ENCODE assay signal across 15 cellular contexts in genomic region chr18:79868811-79869541, GRCh38.
"Had no signal": no experiment of that assay in that cellular context is flagged by ENCODE, and none has a peak within 500 bp of the region (broad histone marks: within the 10 kb centered on the region; RNA-seq: fewer than 3 reads in every experiment).

No MANE protein-coding gene starts in this region.

- H3K27me3 ChIP-seq: brain microvascular endothelial cell, foreskin keratinocyte had no signal

- H3K27ac Mint-ChIP-seq: activated CD8-positive, alpha-beta T cell treated with anti-CD3 and anti-CD28 coated beads, Interleukin-2, amount 10 ng/mL, durations not matched to agents 7 days and 5 days; activated naive CD8-positive, alpha-beta T cell treated with anti-CD3 and anti-CD28 coated beads for 36 hours; stimulated activated memory B cell treated with anti-CD40 and anti-IgM and Interleukin-4, amounts not matched to agents 10 μg/mL and 1 μg/mL and 100 μg/mL, for 72 hours; T-cell; type B pancreatic cell had no signal

- H3K4me1 ChIP-seq: foreskin keratinocyte, left lung had no signal

- H3K36me3 ChIP-seq: brain microvascular endothelial cell, esophagus squamous epithelium, left lung had no signal

- H3K9me3 Mint-ChIP-seq: activated naive CD8-positive, alpha-beta T cell treated with anti-CD3 and anti-CD28 coated beads for 36 hours; stimulated activated memory B cell treated with anti-CD40 and anti-IgM and Interleukin-4, amounts not matched to agents 10 μg/mL and 1 μg/mL and 100 μg/mL, for 72 hours; T-cell; type B pancreatic cell had no signal

- ATAC-seq: activated CD8-positive, alpha-beta T cell treated with anti-CD3 and anti-CD28 coated beads, Interleukin-2, amount 10 ng/mL, durations not matched to agents 7 days and 5 days; foreskin keratinocyte; left lung; stimulated activated memory B cell treated with anti-CD40 and anti-IgM and Interleukin-4, amounts not matched to agents 10 μg/mL and 1 μg/mL and 100 μg/mL, for 72 hours; T-cell had no signal

- H3K4me1 Mint-ChIP-seq: activated naive CD8-positive, alpha-beta T cell treated with anti-CD3 and anti-CD28 coated beads for 36 hours; stimulated activated memory B cell treated with anti-CD40 and anti-IgM and Interleukin-4, amounts not matched to agents 10 μg/mL and 1 μg/mL and 100 μg/mL, for 72 hours; T-cell had no signal

- H3K27ac ChIP-seq: brain microvascular endothelial cell, esophagus squamous epithelium, foreskin keratinocyte, left lung had no signal

- H3K4me3 Mint-ChIP-seq: activated CD8-positive, alpha-beta T cell treated with anti-CD3 and anti-CD28 coated beads, Interleukin-2, amount 10 ng/mL, durations not matched to agents 7 days and 5 days; activated naive CD8-positive, alpha-beta T cell treated with anti-CD3 and anti-CD28 coated beads for 36 hours; stimulated activated memory B cell treated with anti-CD40 and anti-IgM and Interleukin-4, amounts not matched to agents 10 μg/mL and 1 μg/mL and 100 μg/mL, for 72 hours; T-cell; type B pancreatic cell had no signal

- H3K4me3 ChIP-seq: dorsolateral prefrontal cortex, esophagus squamous epithelium, left lung had no signal

- DNase-seq: activated CD8-positive, alpha-beta T cell treated with anti-CD3 and anti-CD28 coated beads, Interleukin-2, amount 10 ng/mL, durations not matched to agents 7 days and 5 days; activated gamma-delta T cell; activated naive CD8-positive, alpha-beta T cell treated with anti-CD3 and anti-CD28 coated beads for 36 hours; brain microvascular endothelial cell; esophagus squamous epithelium; foreskin keratinocyte; right cardiac atrium; small intestine; substantia nigra; T1000 had no signal

- H3K36me3 Mint-ChIP-seq: activated naive CD8-positive, alpha-beta T cell treated with anti-CD3 and anti-CD28 coated beads for 36 hours; stimulated activated memory B cell treated with anti-CD40 and anti-IgM and Interleukin-4, amounts not matched to agents 10 μg/mL and 1 μg/mL and 100 μg/mL, for 72 hours; T-cell; type B pancreatic cell had no signal

- H3K27me3 Mint-ChIP-seq: activated naive CD8-positive, alpha-beta T cell treated with anti-CD3 and anti-CD28 coated beads for 36 hours had no signal

- H3K9me3 ChIP-seq: esophagus squamous epithelium, left lung had no signal
